ENCODE assay signal across 9 cellular contexts in the genomic region with DNA sequence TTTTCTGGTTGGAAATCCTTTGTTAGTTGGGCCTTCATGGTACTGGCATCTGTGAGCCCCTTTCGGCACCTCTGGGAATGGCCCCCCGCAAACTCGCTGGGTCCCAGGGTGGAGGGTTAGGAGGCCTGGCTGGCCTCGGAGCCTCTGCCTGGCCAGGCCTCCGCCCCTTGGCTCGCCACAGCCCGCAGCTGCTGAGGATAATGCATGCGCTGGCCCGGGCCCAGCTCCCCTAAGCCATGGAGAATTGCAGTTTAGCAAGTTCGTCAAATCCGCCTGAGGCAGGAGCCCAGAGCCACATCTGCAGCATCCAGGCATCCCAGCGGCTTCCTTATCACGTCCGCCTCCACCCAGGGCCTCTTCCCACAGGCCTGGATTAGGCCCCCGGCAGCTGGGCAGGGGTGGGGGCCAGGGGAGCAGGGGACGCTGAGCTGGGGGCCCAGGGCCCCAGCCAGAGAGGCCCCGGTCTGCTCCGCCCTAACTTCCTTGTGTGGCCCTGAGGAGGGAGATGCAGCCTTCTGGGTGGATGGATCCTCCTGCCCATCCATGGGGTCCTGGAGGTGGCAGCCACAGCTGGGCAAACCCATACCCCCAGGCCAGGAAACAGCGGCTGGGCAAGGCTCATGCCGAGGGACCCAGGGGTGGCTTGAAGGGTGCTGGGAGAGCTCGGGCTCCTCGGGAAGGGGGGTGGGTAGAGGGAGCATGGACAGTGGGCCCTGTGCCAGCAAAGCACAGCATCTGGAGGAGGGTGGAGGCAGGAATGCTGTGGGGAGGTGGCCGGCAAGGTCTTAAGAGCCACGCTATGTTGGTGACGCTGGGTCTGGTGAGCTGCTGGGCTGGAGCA. TPM values are rescaled to one million over a fixed set of nuclear protein-coding genes. Genes with fewer than 3 reads are reported as not detected.
A peak's percentile ranks its signal among the peaks of the same experiment; 100 is the strongest.
DNase-seq lines count a peak whose midpoint lies in the region; ATAC-seq and TF ChIP-seq lines count a peak whose summit lies in the region.
"Had no signal": no experiment of that assay in that cellular context is flagged by ENCODE, and none has a peak within 500 bp of the region (broad histone marks: within the 10 kb centered on the region; RNA-seq: fewer than 3 reads in every experiment).

No MANE protein-coding gene starts in this region.

- H3K27ac Mint-ChIP-seq in chondrocyte (ENCODE audit: unreplicated experiment) = peak overlapping the region; percentile 63

- in situ Hi-C loops in mammary epithelial cell (cut with MboI; ENCODE audit: low sequenced_read_pairs in 2 of 2) = no loop called here

- H3K27me3 ChIP-seq in breast epithelium (no peaks in the 10 kb centered on the region), mammary epithelial cell (ENCODE audit: insufficient read depth, low read length) (peaks cover 2% of the 10 kb centered on the region), right lobe of liver (no peaks in the 10 kb centered on the region)

- no peak overlapping the region for H3K4me3 Mint-ChIP-seq in chondrocyte (ENCODE audit: unreplicated experiment)

- TF ChIP-seq POLR2A in breast epithelium (IDR thresholded peaks at IDR 0.05) (no peak), right lobe of liver (IDR thresholded peaks at IDR 0.05) (no peak)

- ATAC-seq in right lobe of liver (peak; percentile 10 to 30 (median 21)), GM21381 (IDR thresholded peaks at IDR 0.05; ENCODE audit: unreplicated experiment) (no peak), HG03520 (IDR thresholded peaks at IDR 0.05; ENCODE audit: unreplicated experiment) (no peak)

- H3K27ac ChIP-seq in breast epithelium = peak overlapping the region; percentile 56 to 91
- no peak overlapping the region for H3K27ac ChIP-seq in mammary epithelial cell (ENCODE audit: insufficient read depth, low read depth, low read length)
- H3K27ac ChIP-seq in right lobe of liver = peak overlapping the region; percentile 58 to 67 (median 67)
- H3K27ac ChIP-seq in urinary bladder (ENCODE audit: low read depth) = peak overlapping the region; percentile 51

- H3K4me3 ChIP-seq in breast epithelium = no peak overlapping the region
- no peak overlapping the region for H3K4me3 ChIP-seq in mammary epithelial cell (replicated peaks in 1 of 3; ENCODE audit: insufficient read depth in 1 of 3, low read depth in 2 of 3, low read length in 3 of 3)
- H3K4me3 ChIP-seq in right lobe of liver = no peak overlapping the region
- no peak overlapping the region for H3K4me3 ChIP-seq in urinary bladder (ENCODE audit: low read depth, low read length)

- dilution Hi-C loops in mammary epithelial cell (cut with HindIII; ENCODE audit: low sequenced_read_pairs) = no loop called here

- DNase-seq in breast epithelium (ENCODE audit: low spot score in 2 of 2) (no peak), mammary epithelial cell (no peak), chondrocyte (ENCODE audit: low spot score) (no peak), right lobe of liver (no peak), SIG-M5 treated with dmso at 0.1 percent for 504 hours (lab: John Stamatoyannopoulos, UW; ENCODE audit: unreplicated experiment) (no peak)
- DNase-seq: stimulated activated CD4-positive, alpha-beta T cell treated with anti-CD3 and anti-CD28 coated beads, Interleukin-1b, Interleukin-23, amount 100 ng/mL, for 48 hours had no signal

- 95% methylated on average over 20 of the region's 25 CpGs for WGBS in mammary epithelial cell (ENCODE audit: low coverage, missing lambda C conversion rate)
- 51% methylated on average over 7 of the region's 25 CpGs for WGBS in right lobe of liver (ENCODE audit: insufficient coverage, low coverage, low lambda C conversion rate, missing lambda C conversion rate)
- WGBS in urinary bladder = 27% methylated on average over 25 of the region's 25 CpGs

- TF ChIP-seq CTCF in breast epithelium (IDR thresholded peaks at IDR 0.05) (no peak), mammary epithelial cell (conservative IDR thresholded peaks at IDR 0.05 in 1 of 2, IDR thresholded peaks at IDR 0.05 in 1 of 2; ENCODE audit: extremely low read depth in 1 of 2, insufficient read depth in 1 of 2, low read depth in 1 of 2, low read length in 2 of 2) (no peak), chondrocyte (IDR thresholded peaks at IDR 0.05) (no peak), right lobe of liver (IDR thresholded peaks at IDR 0.05) (no peak)

- CTCF ChIA-PET in mammary epithelial cell (lab: Charles Lee; ENCODE audit: low non-redundant PET) = no interaction called here

- H3K9ac ChIP-seq in mammary epithelial cell (ENCODE audit: insufficient read depth, low read length) = no peak overlapping the region

- intact Hi-C loops in breast epithelium (cut with DNase I; ENCODE audit: low total_unique reads) = no loop called here
- intact Hi-C loops in mammary epithelial cell (cut with micrococcal nuclease) = no loop called here
- intact Hi-C loops in right lobe of liver (cut with DNase I) = no loop called here

- peaks cover 2% of the 10 kb centered on the region for H3K36me3 Mint-ChIP-seq in chondrocyte (ENCODE audit: low read depth)

- no peaks in the 10 kb centered on the region for H3K79me2 ChIP-seq in mammary epithelial cell (ENCODE audit: insufficient read depth, low read length)

- peaks cover 10% of the 10 kb centered on the region for H3K27me3 Mint-ChIP-seq in chondrocyte (ENCODE audit: low read depth)

- peaks cover 2% of the 10 kb centered on the region for H3K9me3 Mint-ChIP-seq in chondrocyte (ENCODE audit: low read depth)

- H3K9me3 ChIP-seq in breast epithelium (no peaks in the 10 kb centered on the region), mammary epithelial cell (replicated peaks; ENCODE audit: insufficient read depth, low read length) (no peaks in the 10 kb centered on the region), right lobe of liver (no peaks in the 10 kb centered on the region)

- H2AFZ ChIP-seq in mammary epithelial cell (ENCODE audit: low read depth, low read length) = no peak overlapping the region

- no peaks in the 10 kb centered on the region for H4K20me1 ChIP-seq in mammary epithelial cell (ENCODE audit: insufficient read depth, low read length)

- peaks cover 53% of the 10 kb centered on the region for H3K4me1 Mint-ChIP-seq in chondrocyte (ENCODE audit: low read depth)

- no peaks in the 10 kb centered on the region for H3K36me3 ChIP-seq in breast epithelium
- H3K36me3 ChIP-seq in mammary epithelial cell (ENCODE audit: insufficient read depth, low read length) = no peaks in the 10 kb centered on the region
- H3K36me3 ChIP-seq in right lobe of liver = no peaks in the 10 kb centered on the region
- H3K36me3 ChIP-seq in urinary bladder (ENCODE audit: insufficient read depth) = no peaks in the 10 kb centered on the region

- no TSS peak for BruUV-seq in mammary epithelial cell (replicated peaks; lab: Mats Ljungman, UMichigan)

- H3K4me1 ChIP-seq in breast epithelium (peaks cover 0 to 10% of the 10 kb centered on the region in 2 donors), mammary epithelial cell (ENCODE audit: insufficient read depth, low read length) (no peaks in the 10 kb centered on the region), right lobe of liver (peaks cover 0 to 7% (median 0%) of the 10 kb centered on the region in 4 donors), urinary bladder (ENCODE audit: insufficient read depth) (no peaks in the 10 kb centered on the region)

- H3K4me2 ChIP-seq in mammary epithelial cell (ENCODE audit: insufficient read depth, low read depth, low read length) = no peak overlapping the region

RNA-seq across cellular contexts. Expression of gene DLK1, which starts 48.5 kb away (rescaled TPM):
- total RNA-seq in breast epithelium (1 to 10 TPM in 2 of 3 donors, not detected in 1; 1.2 to 5.2 TPM), mammary epithelial cell (not detected), chondrocyte (0.33 to 0.45 TPM in 2 of 3 replicates, not detected in the other), right lobe of liver (10 to 100 TPM in 1 of 6 experiments, 1 to 10 TPM in 2, not detected in 3; 1.7 to 13.4 (median 3.8) TPM), urinary bladder (87.3 TPM)
- polyA plus RNA-seq in mammary epithelial cell (not detected), urinary bladder (7.1 TPM)
- 3.8 TPM for polyA minus RNA-seq in mammary epithelial cell

Comparison
In these comparisons a context has a peak if more than half of its experiments do, and no peak if none do; other contexts are left out.
1. ATAC-seq: peak in right lobe of liver (4 of 4); none in GM21381 (single experiment) and HG03520 (single experiment).